In genomic region chr7:87004956-87005355, GRCh38 we compare ENCODE assay signal across 23 cellular contexts. TPM values are rescaled to one million over a fixed set of nuclear protein-coding genes. Genes with fewer than 3 reads are reported as not detected.
DNase-seq lines count a peak whose midpoint lies in the region; ATAC-seq and TF ChIP-seq lines count a peak whose summit lies in the region.
"Had no signal": no experiment of that assay in that cellular context is flagged by ENCODE, and none has a peak within 500 bp of the region (broad histone marks: within the 10 kb centered on the region; RNA-seq: fewer than 3 reads in every experiment).

No MANE protein-coding gene starts in this region.

- no peak overlapping the region for H2AFZ ChIP-seq in smooth muscle cell (ENCODE audit: low read depth)
- H2AFZ ChIP-seq: PC-9 had no signal

- no peak overlapping the region for H3K4me3 Mint-ChIP-seq in nephron progenitor cell
- H3K4me3 Mint-ChIP-seq in activated T-helper 1 cell treated with anti-CD3 and anti-CD28 coated beads, Interleukin-12 subunit alpha, Interleukin-12 subunit beta, Interleukin-2, Interleukin-4 antibody, amounts not matched to agents 30 ng/mL and 10 ng/mL and 1 ng/mL, durations not matched to agents 14 hours and 24 hours and 36 hours = no peak overlapping the region
- H3K4me3 Mint-ChIP-seq: B cell; CD8-positive, alpha-beta T cell had no signal

- no peak overlapping the region for H3K9ac ChIP-seq in smooth muscle cell (ENCODE audit: low read depth)

- TF ChIP-seq CTCF in nephron progenitor cell (IDR thresholded peaks at IDR 0.05) = no peak
- TF ChIP-seq CTCF in smooth muscle cell (IDR thresholded peaks at IDR 0.05; ENCODE audit: borderline replicate concordance, insufficient read depth, poor library complexity, severe bottlenecking) = no peak
- no peak for TF ChIP-seq CTCF in GM13977 (IDR thresholded peaks at IDR 0.05; ENCODE audit: extremely low read depth, insufficient read depth, missing control alignments)

- H3K27ac ChIP-seq in angular gyrus (ENCODE audit: low read depth, low read length) = peak overlapping the region; percentile 74
- H3K27ac ChIP-seq in caudate nucleus (ENCODE audit: low read depth, low read length) = peak overlapping the region; percentile 20
- no peak overlapping the region for H3K27ac ChIP-seq in smooth muscle cell (ENCODE audit: low read depth)
- H3K27ac ChIP-seq: A549, PC-9 had no signal

- no peaks in the 10 kb centered on the region for H3K9me3 ChIP-seq in smooth muscle cell (replicated peaks; ENCODE audit: low read depth)
- H3K9me3 ChIP-seq: A549, Caco-2, HAP-1 had no signal

- peak overlapping the region; percentile 35 for H3K4me2 ChIP-seq in smooth muscle cell
- H3K4me2 ChIP-seq: A549, PC-9 had no signal

- no peaks in the 10 kb centered on the region for H3K36me3 ChIP-seq in smooth muscle cell (ENCODE audit: low read depth)
- H3K36me3 ChIP-seq: HAP-1 had no signal

- no peaks in the 10 kb centered on the region for H3K27me3 ChIP-seq in smooth muscle cell (ENCODE audit: low read depth)

- intact Hi-C loops in activated T-helper 1 cell treated with anti-CD3 and anti-CD28 coated beads, Interleukin-12 subunit alpha, Interleukin-12 subunit beta, Interleukin-2, Interleukin-4 antibody, amounts not matched to agents 30 ng/mL and 10 ng/mL and 1 ng/mL, durations not matched to agents 14 hours and 24 hours and 36 hours (cut with micrococcal nuclease) = no loop called here

- DNase-seq in caudate nucleus (lab: John Stamatoyannopoulos, UW) = no peak
- DNase-seq in nephron progenitor cell = no peak
- DNase-seq in smooth muscle cell (lab: John Stamatoyannopoulos, UW; ENCODE audit: unreplicated experiment) = no peak
- DNase-seq in GM13977 (ENCODE audit: low spot score) = no peak
- no peak for DNase-seq in activated T-helper 1 cell treated with anti-CD3 and anti-CD28 coated beads, Interleukin-12 subunit alpha, Interleukin-12 subunit beta, Interleukin-2, Interleukin-4 antibody, amounts not matched to agents 30 ng/mL and 10 ng/mL and 1 ng/mL, durations not matched to agents 14 hours and 24 hours and 36 hours (ENCODE audit: low spot score)
- DNase-seq: Caco-2; CD8-positive, alpha-beta T cell; GOT3; Kasumi-1; NCI-H1092 treated with DMSO at 0.1 percent for 48 hours; NCI-H187; NCI-H2081 treated with DMSO at 0.1 percent for 48 hours; NCI-H2171; NCI-H345; NCI-H510A treated with DMSO at 0.1 percent for 48 hours; NCI-H748 treated with DMSO at 0.1 percent for 48 hours; PC-9 had no signal

- peaks cover 29% of the 10 kb centered on the region for H3K4me1 ChIP-seq in smooth muscle cell (ENCODE audit: low read depth)
- H3K4me1 ChIP-seq: A549, Caco-2 had no signal

- H3K27ac Mint-ChIP-seq in nephron progenitor cell = peak overlapping the region; percentile 55
- no peak overlapping the region for H3K27ac Mint-ChIP-seq in activated T-helper 1 cell treated with anti-CD3 and anti-CD28 coated beads, Interleukin-12 subunit alpha, Interleukin-12 subunit beta, Interleukin-2, Interleukin-4 antibody, amounts not matched to agents 30 ng/mL and 10 ng/mL and 1 ng/mL, durations not matched to agents 14 hours and 24 hours and 36 hours
- H3K27ac Mint-ChIP-seq: B cell; CD8-positive, alpha-beta T cell had no signal

- H3K9me3 Mint-ChIP-seq in nephron progenitor cell = no peaks in the 10 kb centered on the region
- H3K9me3 Mint-ChIP-seq in activated T-helper 1 cell treated with anti-CD3 and anti-CD28 coated beads, Interleukin-12 subunit alpha, Interleukin-12 subunit beta, Interleukin-2, Interleukin-4 antibody, amounts not matched to agents 30 ng/mL and 10 ng/mL and 1 ng/mL, durations not matched to agents 14 hours and 24 hours and 36 hours = no peaks in the 10 kb centered on the region
- H3K9me3 Mint-ChIP-seq: CD8-positive, alpha-beta T cell had no signal

- H3K79me2 ChIP-seq in smooth muscle cell (ENCODE audit: low read depth) = peaks cover 76% of the 10 kb centered on the region

- H3K27me3 Mint-ChIP-seq in nephron progenitor cell (ENCODE audit: low read depth, poor library complexity) = no peaks in the 10 kb centered on the region
- peaks cover 4% of the 10 kb centered on the region for H3K27me3 Mint-ChIP-seq in activated T-helper 1 cell treated with anti-CD3 and anti-CD28 coated beads, Interleukin-12 subunit alpha, Interleukin-12 subunit beta, Interleukin-2, Interleukin-4 antibody, amounts not matched to agents 30 ng/mL and 10 ng/mL and 1 ng/mL, durations not matched to agents 14 hours and 24 hours and 36 hours (ENCODE audit: insufficient read depth)

- in situ Hi-C loops in GM13977 (cut with MboI; ENCODE audit: low pct_unique_long_range_greater_than_20kb, low sequenced_read_pairs, unreplicated experiment) = no loop called here

- WGBS in smooth muscle cell (ENCODE audit: low lambda C conversion rate) = 97% methylated on average over 1 of the region's 1 CpG

- no peak overlapping the region for H3K4me3 ChIP-seq in smooth muscle cell
- H3K4me3 ChIP-seq: A549, HAP-1, PC-9 had no signal

- no peaks in the 10 kb centered on the region for H3F3A ChIP-seq in smooth muscle cell (ENCODE audit: low read depth)

- H3K4me1 Mint-ChIP-seq in nephron progenitor cell = peaks cover 17% of the 10 kb centered on the region
- no peaks in the 10 kb centered on the region for H3K4me1 Mint-ChIP-seq in activated T-helper 1 cell treated with anti-CD3 and anti-CD28 coated beads, Interleukin-12 subunit alpha, Interleukin-12 subunit beta, Interleukin-2, Interleukin-4 antibody, amounts not matched to agents 30 ng/mL and 10 ng/mL and 1 ng/mL, durations not matched to agents 14 hours and 24 hours and 36 hours (ENCODE audit: low read depth)

- ATAC-seq in HG02763 (IDR thresholded peaks at IDR 0.05; ENCODE audit: unreplicated experiment) = no peak
- ATAC-seq: A549; CD8-positive, alpha-beta T cell; Right ventricle myocardium inferior had no signal

- H4K20me1 ChIP-seq in smooth muscle cell (ENCODE audit: low read depth) = peaks cover 100% of the 10 kb centered on the region

- H3K36me3 Mint-ChIP-seq in nephron progenitor cell (ENCODE audit: low read depth) = peaks cover 4% of the 10 kb centered on the region
- H3K36me3 Mint-ChIP-seq in activated T-helper 1 cell treated with anti-CD3 and anti-CD28 coated beads, Interleukin-12 subunit alpha, Interleukin-12 subunit beta, Interleukin-2, Interleukin-4 antibody, amounts not matched to agents 30 ng/mL and 10 ng/mL and 1 ng/mL, durations not matched to agents 14 hours and 24 hours and 36 hours (ENCODE audit: low read depth) = no peaks in the 10 kb centered on the region
- H3K36me3 Mint-ChIP-seq: CD8-positive, alpha-beta T cell had no signal

RNA-seq across cellular contexts. Expression of gene ELAPOR2, which starts 54.5 kb away (rescaled TPM):
- total RNA-seq in smooth muscle cell = 27.6 and 36.4 TPM in 2 replicates
- polyA plus RNA-seq in smooth muscle cell = 21.7 and 28.2 TPM in 2 replicates
- 1.3 and 2.3 TPM in 2 replicates for total RNA-seq in activated T-helper 1 cell treated with anti-CD3 and anti-CD28 coated beads, Interleukin-12 subunit alpha, Interleukin-12 subunit beta, Interleukin-2, Interleukin-4 antibody, amounts not matched to agents 30 ng/mL and 10 ng/mL and 1 ng/mL, durations not matched to agents 14 hours and 24 hours and 36 hours
